In the genomic region with DNA sequence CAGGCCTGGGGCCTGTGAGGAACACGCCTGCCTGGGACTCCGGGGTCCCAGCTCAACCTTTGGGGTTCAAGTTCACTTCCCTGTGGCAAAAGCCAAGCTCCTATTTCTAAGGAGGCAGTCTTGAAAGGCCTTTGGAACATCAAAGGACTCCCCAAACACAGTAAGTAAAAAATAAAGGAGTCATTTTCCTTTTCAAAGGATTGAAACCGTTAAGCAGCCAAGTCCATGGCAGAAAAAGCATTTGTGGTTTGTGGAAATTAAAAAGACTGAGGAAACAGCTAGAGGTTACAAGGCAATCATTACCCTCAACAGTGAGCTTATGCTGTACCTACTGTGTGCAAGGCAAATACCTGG, we compare ENCODE assay signal across 22 cellular contexts.
DNase-seq lines count a peak whose midpoint lies in the region; ATAC-seq lines count a peak whose summit lies in the region.
"Had no signal": no experiment of that assay in that cellular context is flagged by ENCODE, and none has a peak within 500 bp of the region (broad histone marks: within the 10 kb centered on the region; RNA-seq: fewer than 3 reads in every experiment).

No MANE protein-coding gene starts in this region.

- H3K27me3 ChIP-seq in HUES6 (ENCODE audit: control insufficient read depth, insufficient read depth, low read length) (no peaks in the 10 kb centered on the region; the same call in 1 of the 2 replicates), iPS-15b (ENCODE audit: control insufficient read depth, insufficient read depth, low read length) (no peaks in the 10 kb centered on the region), neuron (ENCODE audit: insufficient read depth, low read length) (no peaks in the 10 kb centered on the region)
- H3K27me3 ChIP-seq: BLaER1 had no signal

- DNase-seq in astrocyte of the hippocampus (ENCODE audit: low read depth, low spot score) (peak; percentile 53), mucosa of gallbladder (ENCODE audit: low spot score) (no peak)
- no peak for DNase-seq in activated CD8-positive, alpha-beta T cell treated with anti-CD3 and anti-CD28 coated beads, Interleukin-2, amount 10 ng/mL, durations not matched to agents 7 days and 5 days
- no peak for DNase-seq in activated T-cell treated with anti-CD3 and anti-CD28 coated beads, Interleukin-2, amount 50 U/mL, for 1 hour
- DNase-seq: CD4-positive, alpha-beta T cell; DMS79; HFFc6; KBM-7; NCI-H1092 treated with DMSO at 0.1 percent for 48 hours; NCI-H1436 treated with DMSO at 0.1 percent for 48 hours; NCI-H2029; NCI-H2171; NCI-H345; NCI-H524 treated with DMSO at 0.1 percent for 48 hours; PC-9; RPMI8226; SHP77 treated with DMSO at 0.1 percent for 48 hours had no signal

- H3K36me3 ChIP-seq in HUES6 (ENCODE audit: control insufficient read depth, insufficient read depth, low read length) (no peaks in the 10 kb centered on the region), iPS-15b (ENCODE audit: control insufficient read depth, insufficient read depth, low read length) (no peaks in the 10 kb centered on the region), neuron (ENCODE audit: insufficient read depth, low read length) (no peaks in the 10 kb centered on the region)
- H3K36me3 ChIP-seq: BLaER1 had no signal

- CTCF ChIA-PET in activated CD8-positive, alpha-beta T cell treated with anti-CD3 and anti-CD28 coated beads, Interleukin-2, amount 10 ng/mL, durations not matched to agents 7 days and 5 days (lab: Charles Lee): no interaction called here

- no peaks in the 10 kb centered on the region for H3K36me3 Mint-ChIP-seq in activated CD8-positive, alpha-beta T cell treated with anti-CD3 and anti-CD28 coated beads, Interleukin-2, amount 10 ng/mL, durations not matched to agents 7 days and 5 days (ENCODE audit: low read depth)

- ATAC-seq in activated CD8-positive, alpha-beta T cell treated with anti-CD3 and anti-CD28 coated beads, Interleukin-2, amount 10 ng/mL, durations not matched to agents 7 days and 5 days: no peak

- H3K9me3 ChIP-seq in HUES6 (ENCODE audit: control insufficient read depth, insufficient read depth, low read depth, low read length) (peaks cover 2% of the 10 kb centered on the region; the same call in 1 of the 2 replicates), iPS-15b (ENCODE audit: control insufficient read depth, insufficient read depth, low read length) (no peaks in the 10 kb centered on the region), neuron (ENCODE audit: low read length) (no peaks in the 10 kb centered on the region)

- H3K9ac ChIP-seq in HUES6 (ENCODE audit: low read length) (peak overlapping the region; percentile 85), iPS-15b (ENCODE audit: low read depth, low read length) (peak overlapping the region; percentile 56)
- H3K9ac ChIP-seq: BLaER1 had no signal

- no peak overlapping the region for H3K27ac Mint-ChIP-seq in activated CD8-positive, alpha-beta T cell treated with anti-CD3 and anti-CD28 coated beads, Interleukin-2, amount 10 ng/mL, durations not matched to agents 7 days and 5 days
- H3K27ac Mint-ChIP-seq: CD4-positive, alpha-beta T cell; HFFc6 had no signal

- H3K4me1 ChIP-seq in HUES6 (ENCODE audit: control insufficient read depth, insufficient read depth, low read length) (peaks cover 34% of the 10 kb centered on the region), iPS-15b (ENCODE audit: control insufficient read depth, insufficient read depth, low read length) (peaks cover 18% of the 10 kb centered on the region), neuron (ENCODE audit: insufficient read depth, low read length) (peaks cover 14% of the 10 kb centered on the region)

- peak overlapping the region; percentile 94 for H3K27ac ChIP-seq in HUES6 (ENCODE audit: low read depth, low read length)
- H3K27ac ChIP-seq: PC-9, SK-N-MC had no signal

- H3K4me1 Mint-ChIP-seq in activated CD8-positive, alpha-beta T cell treated with anti-CD3 and anti-CD28 coated beads, Interleukin-2, amount 10 ng/mL, durations not matched to agents 7 days and 5 days (ENCODE audit: low read depth): no peaks in the 10 kb centered on the region

- POLR2A ChIA-PET in activated CD8-positive, alpha-beta T cell treated with anti-CD3 and anti-CD28 coated beads, Interleukin-2, amount 10 ng/mL, durations not matched to agents 7 days and 5 days (lab: Charles Lee): no interaction called here

- H3K27me3 Mint-ChIP-seq in activated CD8-positive, alpha-beta T cell treated with anti-CD3 and anti-CD28 coated beads, Interleukin-2, amount 10 ng/mL, durations not matched to agents 7 days and 5 days (ENCODE audit: low read depth): no peaks in the 10 kb centered on the region

- H3K4me3 Mint-ChIP-seq in activated CD8-positive, alpha-beta T cell treated with anti-CD3 and anti-CD28 coated beads, Interleukin-2, amount 10 ng/mL, durations not matched to agents 7 days and 5 days: no peak overlapping the region
- H3K4me3 Mint-ChIP-seq: CD4-positive, alpha-beta T cell; HFFc6 had no signal

- no peaks in the 10 kb centered on the region for H3K9me3 Mint-ChIP-seq in activated CD8-positive, alpha-beta T cell treated with anti-CD3 and anti-CD28 coated beads, Interleukin-2, amount 10 ng/mL, durations not matched to agents 7 days and 5 days (ENCODE audit: insufficient read depth)
- H3K9me3 Mint-ChIP-seq: CD4-positive, alpha-beta T cell; HFFc6 had no signal

- H2AFZ ChIP-seq in neuron (ENCODE audit: low read depth, low read length): peak overlapping the region; percentile 14
- H2AFZ ChIP-seq: PC-9 had no signal

- H3K4me3 ChIP-seq in HUES6 (ENCODE audit: low read depth, low read length) (peak overlapping the region; percentile 2; the same call in 1 of the 2 replicates), iPS-15b (ENCODE audit: low read depth, low read length) (no peak overlapping the region), neuron (ENCODE audit: low read length) (no peak overlapping the region)
- H3K4me3 ChIP-seq: BLaER1, PC-9, SK-N-MC had no signal
